8 cellular contexts compared by ENCODE assay signal in the genomic region with DNA sequence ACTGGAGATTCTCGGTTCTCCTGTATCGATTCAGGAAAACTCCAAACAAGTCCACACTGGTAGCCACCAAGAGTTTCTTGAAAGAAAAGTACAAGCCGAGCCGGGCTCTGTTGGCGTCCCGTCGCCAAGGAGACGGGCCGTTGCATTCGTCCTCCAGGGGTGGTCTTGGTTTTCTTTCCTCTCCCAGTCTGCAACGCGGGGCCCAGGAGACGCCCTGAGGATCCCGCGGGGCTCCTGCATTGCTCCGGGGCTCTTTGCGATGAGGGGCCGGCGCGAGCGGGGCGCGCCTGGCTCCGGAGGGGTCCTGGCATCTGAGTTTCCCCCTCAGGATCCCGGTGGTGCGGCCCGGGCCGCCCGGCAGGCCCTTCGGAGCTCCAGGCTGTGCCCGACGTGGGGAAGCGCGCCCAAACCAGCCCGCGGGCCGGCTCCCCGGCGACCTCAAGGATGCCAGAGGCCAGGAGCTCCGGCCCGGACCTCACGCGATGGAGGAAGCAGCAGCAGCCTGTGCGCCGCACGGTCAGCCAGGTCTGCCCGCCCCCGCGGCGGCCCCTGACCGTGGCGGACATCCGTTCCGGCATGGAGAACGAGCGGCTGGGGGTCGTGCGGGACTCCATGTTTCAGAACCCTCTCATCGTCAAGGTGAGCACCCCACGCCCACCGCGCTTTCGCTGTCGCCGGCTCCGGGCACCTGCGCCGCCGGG. TPM values are rescaled to one million over a fixed set of nuclear protein-coding genes. Genes with fewer than 3 reads are reported as not detected.
A peak's percentile ranks its signal among the peaks of the same experiment; 100 is the strongest.
DNase-seq lines count a peak whose midpoint lies in the region; ATAC-seq and TF ChIP-seq lines count a peak whose summit lies in the region.

Gene CFAP77, plus strand, starts transcription at position 384 of the 701 bp plus-strand sequence. Its CDS starts 61 bp downstream, at position 445.

- peak within 1 kb of the TSS; percentile 91 for H2AFZ ChIP-seq in PC-3 (ENCODE audit: low read length)

- intact Hi-C loops in PC-3 (cut with micrococcal nuclease) = loop anchor here (5.0 kb wide), 1 partner anchor 242 kb away; no protein-coding TSS in a partner anchor
- intact Hi-C loops in left ventricle myocardium superior (cut with micrococcal nuclease) = loop anchor here (5.0 kb wide), 1 partner anchor 167 kb away; no protein-coding TSS in a partner anchor

- H3K9ac ChIP-seq in PC-3 (ENCODE audit: low read length) (peak within 1 kb of the TSS; percentile 62), adipocyte (ENCODE audit: low read length) (peak within 1 kb of the TSS; percentile 61), rectal smooth muscle tissue (ENCODE audit: low read length) (no peak within 1 kb of the TSS)

- peaks cover 17% of the 10 kb centered on the region for H3K79me2 ChIP-seq in PC-3 (ENCODE audit: low read length)

- POLR2A ChIA-PET in PC-3 (lab: Charles Lee; ENCODE audit: unreplicated experiment) = no interaction called here

- H3K4me3 ChIP-seq in PC-3 (ENCODE audit: low read length) (peak within 1 kb of the TSS; percentile 63), adipocyte (ENCODE audit: low read length) (peak within 1 kb of the TSS; percentile 66), rectal smooth muscle tissue (ENCODE audit: low read length) (peak within 1 kb of the TSS; percentile 54)

- H3K4me1 ChIP-seq in PC-3 (ENCODE audit: insufficient read depth, low read length) = peaks cover 17% of the 10 kb centered on the region
- peaks cover 10% of the 10 kb centered on the region for H3K4me1 ChIP-seq in adipocyte (ENCODE audit: control insufficient read depth, insufficient read depth, low read length)
- peaks cover 7% of the 10 kb centered on the region for H3K4me1 ChIP-seq in rectal smooth muscle tissue (ENCODE audit: control insufficient read depth, insufficient read depth, low read length)

- H3K4me2 ChIP-seq in PC-3 (ENCODE audit: low read length) = peak within 1 kb of the TSS; percentile 87

- no peaks in the 10 kb centered on the region for H3F3A ChIP-seq in PC-3 (ENCODE audit: low read length, unreplicated experiment)

- H3K27ac ChIP-seq in PC-3 (ENCODE audit: low read length) (no peak within 1 kb of the TSS), rectal smooth muscle tissue (ENCODE audit: low read depth, low read length) (no peak within 1 kb of the TSS)

- no peaks in the 10 kb centered on the region for H3K36me3 ChIP-seq in PC-3 (ENCODE audit: low read depth, low read length)
- H3K36me3 ChIP-seq in adipocyte (ENCODE audit: control insufficient read depth, insufficient read depth, low read length, severe bottlenecking) = no peaks in the 10 kb centered on the region
- H3K36me3 ChIP-seq in rectal smooth muscle tissue (ENCODE audit: control insufficient read depth, insufficient read depth, low read length) = no peaks in the 10 kb centered on the region

- no TSS peak for BruUV-seq in PC-3 (replicated peaks; lab: Mats Ljungman, UMichigan)

- CTCF ChIA-PET in PC-3 (lab: Charles Lee) = interaction anchor here (0.6 to 0.7 kb wide), 3 partner anchors 150 to 260 kb away, joined by 3 to 9 read pairs (median 4); partner anchors contain the start of gene GTF3C4

- H3K9me3 ChIP-seq in PC-3 (ENCODE audit: low read length) (no peaks in the 10 kb centered on the region), adipocyte (ENCODE audit: control insufficient read depth, low read length) (peaks cover 7% of the 10 kb centered on the region)

- no peak for TF ChIP-seq CTCF in PC-3 (conservative IDR thresholded peaks at IDR 0.05; ENCODE audit: low read depth, low read length)

- peak; percentile 60 for ATAC-seq in PC-3
- ATAC-seq in left ventricle myocardium superior = peak; percentile 57
- ATAC-seq in HG02763 (IDR thresholded peaks at IDR 0.05; ENCODE audit: unreplicated experiment) = no peak

- no peaks in the 10 kb centered on the region for H4K20me1 ChIP-seq in PC-3 (ENCODE audit: low read length)

- peak; percentile 22 for DNase-seq in A172 (ENCODE audit: low spot score)
- peak; percentile 46 for DNase-seq in GM19238 (ENCODE audit: insufficient read length, low spot score)
- peak; percentile 46 for DNase-seq in PC-3
- peak; percentile 82 for DNase-seq in adipocyte (ENCODE audit: low read depth)
- peak; percentile 72 for DNase-seq in left ventricle myocardium superior
- DNase-seq in NAMALWA (ENCODE audit: low spot score) = no peak

- H3K9me2 ChIP-seq in PC-3 (replicated peaks; ENCODE audit: low read length) = no peaks in the 10 kb centered on the region

- H3K27me3 ChIP-seq in PC-3 (ENCODE audit: low read length) (peaks cover 23% of the 10 kb centered on the region), adipocyte (replicated peaks; ENCODE audit: control insufficient read depth, insufficient read depth, low read length) (peaks cover 56% of the 10 kb centered on the region), rectal smooth muscle tissue (ENCODE audit: control insufficient read depth, insufficient read depth, low read length) (peaks cover 14% of the 10 kb centered on the region)

RNA-seq across cellular contexts. Expression of gene CFAP77, which starts in this region (rescaled TPM):
- total RNA-seq in A172 (2014; rRNA removed; shearing (Covaris generic)) = 0.17 TPM in 1 of 2 replicates, not detected in the other
- total RNA-seq in PC-3 (2014; rRNA removed) (0.11 TPM in 1 of 2 replicates, not detected in the other), left ventricle myocardium superior (2.4 TPM)

Comparison
In these comparisons a context has a peak if more than half of its experiments do, and no peak if none do; other contexts are left out.
1. Peak in DNase-seq in A172; RNA of the gene not detected or under 1 TPM.
2. Peak in DNase-seq, ATAC-seq, H3K4me3 ChIP-seq, H3K9ac ChIP-seq and H3K4me2 ChIP-seq in PC-3; RNA of the gene not detected or under 1 TPM.